Comparison of ENCODE assay signal across 20 cellular contexts in the genomic region with DNA sequence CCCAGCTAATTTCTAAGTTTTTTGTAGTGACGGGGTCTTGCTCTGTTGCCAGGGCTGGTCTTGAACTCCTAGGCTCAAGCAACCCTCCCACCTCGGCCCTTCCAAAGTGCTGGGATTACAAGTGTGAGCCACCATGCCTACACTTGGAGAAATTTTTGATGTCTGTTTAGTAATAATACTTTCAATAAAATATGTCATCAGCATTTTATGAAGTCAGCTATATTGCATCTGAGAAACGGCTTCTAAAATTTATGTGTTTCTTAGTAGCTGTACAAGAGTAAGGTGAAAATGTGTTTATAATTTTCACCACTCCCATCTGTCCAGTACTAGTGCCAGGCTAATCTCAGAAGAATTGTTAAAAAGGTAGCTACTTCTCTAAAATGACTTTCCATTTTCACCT. TPM values are rescaled to one million over a fixed set of nuclear protein-coding genes. Genes with fewer than 3 reads are reported as not detected.
DNase-seq lines count a peak whose midpoint lies in the region; ATAC-seq, FAIRE-seq and TF ChIP-seq lines count a peak whose summit lies in the region.
"Had no signal": no experiment of that assay in that cellular context is flagged by ENCODE, and none has a peak within 500 bp of the region (broad histone marks: within the 10 kb centered on the region; RNA-seq: fewer than 3 reads in every experiment).

No MANE protein-coding gene starts in this region.

- WGBS in HepG2 (ENCODE audit: low lambda C conversion rate): 19% methylated on average over 3 of the region's 3 CpGs
- 69% methylated on average over 3 of the region's 3 CpGs for WGBS in right lobe of liver (ENCODE audit: insufficient coverage, low coverage, low lambda C conversion rate, missing lambda C conversion rate)
- 90% methylated on average over 3 of the region's 3 CpGs for WGBS in K562 (ENCODE audit: insufficient coverage, low coverage, missing lambda C conversion rate)
- 93% methylated on average over 3 of the region's 3 CpGs for WGBS in right cardiac atrium

- H3K36me3 ChIP-seq in HepG2 (replicated peaks in 1 of 2; ENCODE audit: control insufficient read depth in 1 of 2, insufficient read depth in 2 of 2, low read length in 2 of 2) (no peaks in the 10 kb centered on the region), right lobe of liver (no peaks in the 10 kb centered on the region), K562 (ENCODE audit: control insufficient read depth, insufficient read depth, low read length) (no peaks in the 10 kb centered on the region)
- H3K36me3 ChIP-seq: BE2C, BLaER1 had no signal

- no peak overlapping the region for H3K27ac ChIP-seq in HepG2 (ENCODE audit: extremely low read length, insufficient read depth, low read length)
- no peak overlapping the region for H3K27ac ChIP-seq in right lobe of liver
- H3K27ac ChIP-seq in K562 (ENCODE audit: extremely low read depth, low read depth, low read length): no peak overlapping the region
- H3K27ac ChIP-seq in right cardiac atrium (ENCODE audit: low read length): no peak overlapping the region
- H3K27ac ChIP-seq: 22Rv1, BLaER1 had no signal

- H3K9me3 ChIP-seq in HepG2 (ENCODE audit: low read length): no peaks in the 10 kb centered on the region
- no peaks in the 10 kb centered on the region for H3K9me3 ChIP-seq in right lobe of liver
- no peaks in the 10 kb centered on the region for H3K9me3 ChIP-seq in K562 (replicated peaks; ENCODE audit: control insufficient read depth, insufficient read depth, low read depth, low read length)
- no peaks in the 10 kb centered on the region for H3K9me3 ChIP-seq in right cardiac atrium (ENCODE audit: control insufficient read depth, low read length)
- H3K9me3 ChIP-seq: BE2C, BLaER1, Caco-2 had no signal

- TF ChIP-seq CTCF in HepG2 (CRISPR knock-in tag; IDR thresholded peaks at IDR 0.05): no peak
- no peak for TF ChIP-seq CTCF in right lobe of liver (IDR thresholded peaks at IDR 0.05)
- no peak for TF ChIP-seq CTCF in K562 (IDR thresholded peaks at IDR 0.05 in 2 of 3, conservative IDR thresholded peaks at IDR 0.05 in 1 of 3; ENCODE audit: insufficient read depth in 2 of 3, low read depth in 1 of 3, low read length in 3 of 3)

- ATAC-seq in HepG2: no peak
- no peak for ATAC-seq in right lobe of liver
- no peak for ATAC-seq in K562
- ATAC-seq in right cardiac atrium: no peak
- ATAC-seq in GM18505 (IDR thresholded peaks at IDR 0.05; ENCODE audit: unreplicated experiment): no peak
- ATAC-seq: CD8-positive, alpha-beta T cell had no signal

- CTCF ChIA-PET in HepG2 (lab: Yijun Ruan, JAX; ENCODE audit: low intra/inter-chr PET ratio, low total read pairs) (no interaction called here), K562 (lab: Yijun Ruan, JAX; ENCODE audit: low intra/inter-chr PET ratio) (no interaction called here)

- H3K4me3 ChIP-seq in HepG2 (replicated peaks in 1 of 3; ENCODE audit: insufficient read depth in 1 of 3, low read depth in 2 of 3, low read length in 3 of 3) (no peak overlapping the region), right lobe of liver (no peak overlapping the region), K562 (no peak overlapping the region), right cardiac atrium (ENCODE audit: low read length) (no peak overlapping the region)
- H3K4me3 ChIP-seq: BLaER1 had no signal

- in situ Hi-C loops in HepG2 (cut with HindIII; ENCODE audit: extremely low pct_ligation_motif_present, low pct_unique_long_range_greater_than_20kb) (no loop called here), K562 (cut with MboI) (no loop called here)

- FAIRE-seq in HepG2 (lab: Jason Lieb, UNC): no peak
- no peak for FAIRE-seq in K562 (lab: Jason Lieb, UNC)
- FAIRE-seq: D721Med, GM12891, GM18507 had no signal

- TF ChIP-seq EP300 in HepG2 (IDR thresholded peaks at IDR 0.05; ENCODE audit: low read depth in 2 of 2, low read length in 2 of 2) (no peak), HepG2 (CRISPR knock-in tag; IDR thresholded peaks at IDR 0.05; ENCODE audit: borderline replicate concordance) (no peak), K562 (IDR thresholded peaks at IDR 0.05; ENCODE audit: low read length) (no peak)

- H3K4me1 ChIP-seq in HepG2 (ENCODE audit: insufficient read depth, low read length) (no peaks in the 10 kb centered on the region), right lobe of liver (no peaks in the 10 kb centered on the region), K562 (replicated peaks in 1 of 2; ENCODE audit: control insufficient read depth in 2 of 2, insufficient read depth in 2 of 2, low read length in 2 of 2) (peaks cover 0 to 6% of the 10 kb centered on the region in 2 experiments; a peak in 1 of 5 replicates), right cardiac atrium (ENCODE audit: control insufficient read depth, insufficient read depth, low read length) (peaks cover 2% of the 10 kb centered on the region)
- H3K4me1 ChIP-seq: BE2C, BLaER1, Caco-2 had no signal

- DNase-seq in HepG2 (ENCODE audit: low spot score): no peak
- DNase-seq in right lobe of liver: no peak
- DNase-seq in K562 (ENCODE audit: extremely low read depth in 1 of 4, low spot score in 3 of 4): no peak
- DNase-seq in right cardiac atrium: no peak
- DNase-seq: ACHN; BE2C; C1 segment of cervical spinal cord; Caco-2; Calu3; CD4-positive, alpha-beta T cell; CD8-positive, alpha-beta T cell; DMS79 treated with DMSO at 0.1 percent for 48 hours; GF-D8 had no signal

- H3K4me2 ChIP-seq in HepG2 (ENCODE audit: low read depth, low read length) (no peak overlapping the region), K562 (ENCODE audit: insufficient read depth, low read length) (no peak overlapping the region)
- H3K4me2 ChIP-seq: BLaER1 had no signal

- TF ChIP-seq RAD21 in HepG2 (CRISPR knock-in tag; IDR thresholded peaks at IDR 0.05) (no peak), K562 (CRISPR knock-in tag; conservative IDR thresholded peaks at IDR 0.05 in 1 of 2, IDR thresholded peaks at IDR 0.05 in 1 of 2) (no peak)

- BruUV-seq in HepG2 (replicated peaks; lab: Mats Ljungman, UMichigan) (no TSS peak), K562 (replicated peaks; lab: Mats Ljungman, UMichigan) (no TSS peak)

- H3K79me2 ChIP-seq in HepG2 (ENCODE audit: insufficient read depth, low read length): no peaks in the 10 kb centered on the region
- peaks cover 16% of the 10 kb centered on the region; the same call in 2 of the 3 replicates for H3K79me2 ChIP-seq in K562 (ENCODE audit: control insufficient read depth, insufficient read depth, low read length)

- intact Hi-C loops in HepG2 (cut with micrococcal nuclease; ENCODE audit: unreplicated experiment) (no loop called here), right lobe of liver (cut with DNase I) (no loop called here), K562 (cut with micrococcal nuclease) (no loop called here), right cardiac atrium (cut with DNase I) (no loop called here)

- H4K20me1 ChIP-seq in HepG2 (ENCODE audit: insufficient read depth, low read length): no peaks in the 10 kb centered on the region
- no peaks in the 10 kb centered on the region for H4K20me1 ChIP-seq in K562 (replicated peaks; ENCODE audit: control insufficient read depth, insufficient read depth, low read length)
- H4K20me1 ChIP-seq: BLaER1 had no signal

- H3K27me3 ChIP-seq in HepG2 (ENCODE audit: control insufficient read depth in 1 of 2, insufficient read depth in 2 of 2, low read length in 2 of 2): no peaks in the 10 kb centered on the region; a peak in 1 of 5 replicates
- H3K27me3 ChIP-seq in right lobe of liver: no peaks in the 10 kb centered on the region
- H3K27me3 ChIP-seq in K562 (ENCODE audit: control insufficient read depth in 2 of 2, insufficient read depth in 2 of 2, low read length in 2 of 2): no peaks in the 10 kb centered on the region
- H3K27me3 ChIP-seq in right cardiac atrium (ENCODE audit: control insufficient read depth, insufficient read depth): no peaks in the 10 kb centered on the region
- H3K27me3 ChIP-seq: BE2C, BLaER1 had no signal

- H3K9ac ChIP-seq in HepG2 (ENCODE audit: insufficient read depth, low read depth, low read length): no peak overlapping the region
- no peak overlapping the region for H3K9ac ChIP-seq in K562 (ENCODE audit: insufficient read depth in 1 of 2, low read depth in 2 of 2, low read length in 2 of 2)
- H3K9ac ChIP-seq: BLaER1 had no signal

- H3K9me1 ChIP-seq in K562 (ENCODE audit: control insufficient read depth, insufficient read depth, low read length): no peaks in the 10 kb centered on the region

- H2AFZ ChIP-seq in HepG2 (ENCODE audit: low read length) (no peak overlapping the region), K562 (ENCODE audit: low read depth, low read length) (no peak overlapping the region)

- POLR2A ChIA-PET in HepG2 (lab: Yijun Ruan, JAX) (no interaction called here), K562 (lab: Yijun Ruan, JAX) (interaction anchor here (0.6 to 1.0 kb wide), 2 partner anchors 8 to 12 kb away, joined by 3 to 4 read pairs; no protein-coding TSS in a partner anchor)

- TF ChIP-seq POLR2A in HepG2 (IDR thresholded peaks at IDR 0.05; ENCODE audit: insufficient read depth in 1 of 2, low read depth in 2 of 2, low read length in 2 of 2): no peak
- no peak for TF ChIP-seq POLR2A in right lobe of liver (IDR thresholded peaks at IDR 0.05)
- TF ChIP-seq POLR2A in K562 (conservative IDR thresholded peaks at IDR 0.05): no peak
- no peak for TF ChIP-seq POLR2A in GM18505 (IDR thresholded peaks at IDR 0.05; ENCODE audit: borderline replicate concordance, extremely low read depth, insufficient read depth, insufficient read length)

RNA-seq across cellular contexts. Expression of a gene that starts 46.8 kb away (rescaled TPM):
- total RNA-seq in HepG2 (2016; rRNA removed; fragmentation: Illumina TruSeq; extraction: Trizol) (not detected in 2 replicates), right lobe of liver (1 to 10 TPM in 3 of 6 experiments, under 1 TPM in 3; 0.42 to 4.4 (median 0.89) TPM), K562 (2014; rRNA removed) (18.7 and 20.1 TPM in 2 replicates), K562 (2014; rRNA removed; fragmentation: Illumina TruSeq; extraction: Trizol) (25.3 and 28.2 TPM in 2 replicates), K562 (2015; rRNA removed; fragmentation: Illumina TruSeq; extraction: Trizol) (24.2 and 24.3 TPM in 2 replicates), K562 (2021) (19.5 and 22.8 TPM in 2 replicates), right cardiac atrium (10 to 100 TPM in 3 of 4 donors, 1 to 10 TPM in 1; 8.7 to 14.4 (median 12.0) TPM)
- total RNA-seq in HepG2 (2016; cell fraction: cytosol; rRNA removed; fragmentation: Illumina TruSeq; extraction: Trizol; ENCODE audit: low read depth): not detected in 2 replicates
- total RNA-seq in HepG2 (2016; cell fraction: insoluble cytoplasmic fraction; rRNA removed; fragmentation: Illumina TruSeq; extraction: Trizol): not detected in 2 replicates
- not detected in 2 replicates for total RNA-seq in HepG2 (2016; cell fraction: membrane; rRNA removed; fragmentation: Illumina TruSeq; extraction: Trizol)
- total RNA-seq in HepG2 (2016; cell fraction: nucleus; rRNA removed; fragmentation: Illumina TruSeq; extraction: Trizol): not detected in 2 replicates
- polyA plus RNA-seq in HepG2 (2011; rRNA removed) (0.05 and 0.15 TPM in 2 replicates), K562 (2011; rRNA removed) (16.3 and 17.4 TPM in 2 replicates), K562 (2014; fragmentation: Illumina TruSeq; extraction: Trizol) (21.0 and 24.9 TPM in 2 replicates), K562 (2014; fragmentation: Nextera tagmentation; extraction: Ambion mirVana) (1 to 10 TPM; 8.5 to 8.6 TPM), K562 (2014; rRNA removed) (21.0 and 23.8 TPM in 2 replicates), right cardiac atrium (3.5 TPM)
- polyA plus RNA-seq in HepG2 (2011; cell fraction: cytosol; rRNA removed): 0.05 TPM in 2 replicates
- polyA plus RNA-seq in HepG2 (2011; cell fraction: nucleus; rRNA removed): 0.12 TPM in 1 of 2 replicates, not detected in the other
- not detected in 2 replicates for polyA plus RNA-seq in HepG2 (2012)
- not detected in 2 replicates for polyA plus RNA-seq in HepG2 (2016; cell fraction: cytosol; fragmentation: Illumina TruSeq; extraction: Trizol; ENCODE audit: low read depth)
- polyA plus RNA-seq in HepG2 (2016; cell fraction: insoluble cytoplasmic fraction; fragmentation: Illumina TruSeq; extraction: Trizol; ENCODE audit: low read depth): 0.16 TPM in 1 of 2 replicates, not detected in the other
- polyA plus RNA-seq in HepG2 (2016; cell fraction: membrane; fragmentation: Illumina TruSeq; extraction: Trizol; ENCODE audit: low read depth): not detected in 2 replicates
- polyA plus RNA-seq in HepG2 (2016; cell fraction: nucleus; fragmentation: Illumina TruSeq; extraction: Trizol; ENCODE audit: insufficient read depth, low read depth): not detected in 2 replicates
- 0.58 TPM in 1 of 2 replicates, not detected in the other for polyA minus RNA-seq in HepG2 (2011; rRNA and poly(A)+ RNA removed; ENCODE audit: low replicate concordance)
- not detected in 2 replicates for polyA minus RNA-seq in HepG2 (2011; cell fraction: cytosol; rRNA and poly(A)+ RNA removed)
- 0.26 TPM in 1 of 2 replicates, not detected in the other for polyA minus RNA-seq in HepG2 (2011; cell fraction: nucleus; rRNA and poly(A)+ RNA removed)
- total RNA-seq in K562 (2011; cell fraction: chromatin; rRNA removed; ENCODE audit: low replicate concordance): 22.0 and 32.1 TPM in 2 replicates
- 12.3 and 22.5 TPM in 2 replicates for total RNA-seq in K562 (2011; cell fraction: nucleolus; rRNA removed)
- total RNA-seq in K562 (2011; cell fraction: nucleoplasm; rRNA removed): 24.6 and 32.9 TPM in 2 replicates
- 8.8 and 13.0 TPM in 2 replicates for polyA plus RNA-seq in K562 (2011; cell fraction: cytosol; rRNA removed)
- polyA plus RNA-seq in K562 (2011; cell fraction: nucleus; rRNA removed): 11.8 and 16.0 TPM in 2 replicates
- polyA plus RNA-seq in K562 (2012): 11.1 and 14.0 TPM in 2 replicates
- polyA minus RNA-seq in K562 (2011; rRNA and poly(A)+ RNA removed): 23.2 and 28.7 TPM in 2 replicates
- polyA minus RNA-seq in K562 (2011; cell fraction: cytosol; rRNA and poly(A)+ RNA removed): 14.6 and 17.6 TPM in 2 replicates
- 29.1 and 49.5 TPM in 2 replicates for polyA minus RNA-seq in K562 (2011; cell fraction: nucleus; rRNA and poly(A)+ RNA removed)
- total RNA-seq: CD4-positive, alpha-beta T cell; CD8-positive, alpha-beta T cell had no signal
- polyA plus RNA-seq: CD14-positive monocyte had no signal
